In genomic region chr2:109031481-109032228, GRCh38 we compare ENCODE assay signal across 8 cellular contexts. TPM values are rescaled to one million over a fixed set of nuclear protein-coding genes. Genes with fewer than 3 reads are reported as not detected.
A peak's percentile ranks its signal among the peaks of the same experiment; 100 is the strongest.
DNase-seq lines count a peak whose midpoint lies in the region; ATAC-seq, FAIRE-seq and TF ChIP-seq lines count a peak whose summit lies in the region.

No MANE protein-coding gene starts in this region.

- H3K27me3 ChIP-seq in MM.1S (replicated peaks; ENCODE audit: insufficient read depth, low read length) (no peaks in the 10 kb centered on the region), mononuclear cell (ENCODE audit: insufficient read depth, low read length) (no peaks in the 10 kb centered on the region)

- peak overlapping the region; percentile 16; the same call in 1 of the 2 replicates for H3K9ac ChIP-seq in MM.1S (ENCODE audit: low read length)

- H3K9me3 ChIP-seq in MM.1S (replicated peaks; ENCODE audit: insufficient read depth, low read length) (no peaks in the 10 kb centered on the region), mononuclear cell (ENCODE audit: low read depth, low read length) (no peaks in the 10 kb centered on the region)

- H3K4me1 ChIP-seq in MM.1S (ENCODE audit: low read length) (no peaks in the 10 kb centered on the region), mononuclear cell (ENCODE audit: insufficient read depth, low read length) (peaks cover 45% of the 10 kb centered on the region)

- no peak for FAIRE-seq in RCC 7860 (lab: Jason Lieb, UNC)

- H4K20me1 ChIP-seq in MM.1S (ENCODE audit: insufficient read depth, low read length), result no peaks in the 10 kb centered on the region

- H2AFZ ChIP-seq in MM.1S (ENCODE audit: low read length), result peak overlapping the region; percentile 40

- DNase-seq in AG08396 (ENCODE audit: low spot score), result peak; percentile 36
- DNase-seq in MM.1S, result peak; percentile 69
- DNase-seq in activated CD4-positive, alpha-beta T cell treated with anti-CD3 and anti-CD28 coated beads, Interleukin-2, amount 50 U/mL, for 1 hour, result peak; percentile 61
- peak; percentile 71 for DNase-seq in ecto neural progenitor cell (ENCODE audit: low spot score)
- peak; percentile 39 to 40 for DNase-seq in stimulated activated CD8-positive, alpha-beta memory T cell treated with anti-CD3 and anti-CD28 coated beads, Interleukin-15, amount 100 ng/mL, for 48 hours (ENCODE audit: low read depth in 2 of 2)
- no peak for DNase-seq in RCC 7860 (ENCODE audit: low spot score)

- H3K27ac ChIP-seq in MM.1S (ENCODE audit: low read length), result no peak overlapping the region

- no peak for TF ChIP-seq CTCF in MM.1S (IDR thresholded peaks at IDR 0.05; ENCODE audit: low read length)

- peak overlapping the region; percentile 51 for H3K4me3 ChIP-seq in MM.1S (ENCODE audit: low read length)
- peak overlapping the region; percentile 41 for H3K4me3 ChIP-seq in mononuclear cell (ENCODE audit: low read length)

- no peaks in the 10 kb centered on the region for H3K9me2 ChIP-seq in MM.1S (replicated peaks; ENCODE audit: insufficient read depth, low read length)

- peak; percentile 51 for ATAC-seq in GM19372 (IDR thresholded peaks at IDR 0.05; ENCODE audit: low read depth, unreplicated experiment)

- no peaks in the 10 kb centered on the region for H3F3A ChIP-seq in MM.1S (ENCODE audit: insufficient read depth, low read length)

- no peaks in the 10 kb centered on the region for H3K36me3 ChIP-seq in MM.1S (replicated peaks; ENCODE audit: insufficient read depth, low read length)

- H3K4me2 ChIP-seq in MM.1S (ENCODE audit: low read depth, low read length), result peak overlapping the region; percentile 61

- no peaks in the 10 kb centered on the region for H3K79me2 ChIP-seq in MM.1S (ENCODE audit: low read length)

RNA-seq across cellular contexts. Expression of gene EDAR, which starts 42.6 kb away (rescaled TPM):
- total RNA-seq in mononuclear cell, result 2.5 TPM
